Comparison of ENCODE assay signal across 1 cellular context in genomic region chr1:236144033-236144432, GRCh38.
TF ChIP-seq lines count a peak whose summit lies in the region.

No MANE protein-coding gene starts in this region.

TF ChIP-seq in GM23338, 12 proteins besides CTCF, POLR2A, EP300 and RAD21 (continued from another document):
- TF ChIP-seq, protein P1, sequence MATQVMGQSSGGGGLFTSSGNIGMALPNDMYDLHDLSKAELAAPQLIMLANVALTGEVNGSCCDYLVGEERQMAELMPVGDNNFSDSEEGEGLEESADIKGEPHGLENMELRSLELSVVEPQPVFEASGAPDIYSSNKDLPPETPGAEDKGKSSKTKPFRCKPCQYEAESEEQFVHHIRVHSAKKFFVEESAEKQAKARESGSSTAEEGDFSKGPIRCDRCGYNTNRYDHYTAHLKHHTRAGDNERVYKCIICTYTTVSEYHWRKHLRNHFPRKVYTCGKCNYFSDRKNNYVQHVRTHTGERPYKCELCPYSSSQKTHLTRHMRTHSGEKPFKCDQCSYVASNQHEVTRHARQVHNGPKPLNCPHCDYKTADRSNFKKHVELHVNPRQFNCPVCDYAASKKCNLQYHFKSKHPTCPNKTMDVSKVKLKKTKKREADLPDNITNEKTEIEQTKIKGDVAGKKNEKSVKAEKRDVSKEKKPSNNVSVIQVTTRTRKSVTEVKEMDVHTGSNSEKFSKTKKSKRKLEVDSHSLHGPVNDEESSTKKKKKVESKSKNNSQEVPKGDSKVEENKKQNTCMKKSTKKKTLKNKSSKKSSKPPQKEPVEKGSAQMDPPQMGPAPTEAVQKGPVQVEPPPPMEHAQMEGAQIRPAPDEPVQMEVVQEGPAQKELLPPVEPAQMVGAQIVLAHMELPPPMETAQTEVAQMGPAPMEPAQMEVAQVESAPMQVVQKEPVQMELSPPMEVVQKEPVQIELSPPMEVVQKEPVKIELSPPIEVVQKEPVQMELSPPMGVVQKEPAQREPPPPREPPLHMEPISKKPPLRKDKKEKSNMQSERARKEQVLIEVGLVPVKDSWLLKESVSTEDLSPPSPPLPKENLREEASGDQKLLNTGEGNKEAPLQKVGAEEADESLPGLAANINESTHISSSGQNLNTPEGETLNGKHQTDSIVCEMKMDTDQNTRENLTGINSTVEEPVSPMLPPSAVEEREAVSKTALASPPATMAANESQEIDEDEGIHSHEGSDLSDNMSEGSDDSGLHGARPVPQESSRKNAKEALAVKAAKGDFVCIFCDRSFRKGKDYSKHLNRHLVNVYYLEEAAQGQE (IDR thresholded peaks at IDR 0.05; ENCODE audit: unreplicated experiment): no peak
- TF ChIP-seq, protein P2, sequence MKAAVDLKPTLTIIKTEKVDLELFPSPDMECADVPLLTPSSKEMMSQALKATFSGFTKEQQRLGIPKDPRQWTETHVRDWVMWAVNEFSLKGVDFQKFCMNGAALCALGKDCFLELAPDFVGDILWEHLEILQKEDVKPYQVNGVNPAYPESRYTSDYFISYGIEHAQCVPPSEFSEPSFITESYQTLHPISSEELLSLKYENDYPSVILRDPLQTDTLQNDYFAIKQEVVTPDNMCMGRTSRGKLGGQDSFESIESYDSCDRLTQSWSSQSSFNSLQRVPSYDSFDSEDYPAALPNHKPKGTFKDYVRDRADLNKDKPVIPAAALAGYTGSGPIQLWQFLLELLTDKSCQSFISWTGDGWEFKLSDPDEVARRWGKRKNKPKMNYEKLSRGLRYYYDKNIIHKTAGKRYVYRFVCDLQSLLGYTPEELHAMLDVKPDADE (IDR thresholded peaks at IDR 0.05): no peak
- TF ChIP-seq POLR2AphosphoS5 (IDR thresholded peaks at IDR 0.05; ENCODE audit: low read depth): no peak
